Comparison of ENCODE assay signal across 9 cellular contexts in the genomic region with DNA sequence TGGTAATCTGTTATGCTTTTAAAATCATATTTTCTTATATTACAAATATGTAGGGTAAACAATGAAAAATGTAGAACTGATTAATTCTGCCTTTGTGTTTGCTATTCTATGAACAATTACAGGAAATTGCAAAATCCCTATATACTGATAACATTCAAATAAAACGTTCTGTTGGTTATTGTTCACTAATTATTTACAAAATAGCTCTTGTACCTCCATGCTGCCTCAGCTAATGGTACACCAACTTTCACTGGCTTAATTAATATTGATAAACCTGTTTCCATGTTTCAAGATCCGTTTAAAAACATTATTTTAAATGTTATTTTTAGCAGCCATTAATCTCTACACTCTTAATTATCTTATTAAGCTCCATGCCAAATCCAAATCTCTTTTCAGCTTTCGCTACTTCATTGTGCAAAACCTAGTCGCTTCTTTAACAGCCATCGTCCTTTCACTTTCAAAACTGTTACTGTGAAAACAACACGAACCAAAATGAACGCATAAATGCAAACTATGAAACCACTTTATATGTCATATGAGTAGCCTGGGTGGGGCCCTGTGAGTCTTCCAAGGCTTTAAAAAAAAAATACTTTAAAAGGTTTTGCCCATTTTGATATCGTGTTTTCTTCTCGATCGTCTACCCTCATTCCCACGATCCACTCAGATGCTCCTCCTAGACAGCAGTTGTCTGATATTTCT.
DNase-seq lines count a peak whose midpoint lies in the region; ATAC-seq and TF ChIP-seq lines count a peak whose summit lies in the region.
"Had no signal": no experiment of that assay in that cellular context is flagged by ENCODE, and none has a peak within 500 bp of the region (broad histone marks: within the 10 kb centered on the region; RNA-seq: fewer than 3 reads in every experiment).

No MANE protein-coding gene starts in this region.

- peaks cover 2% of the 10 kb centered on the region for H3K9me3 Mint-ChIP-seq in GM23338

- H3K4me3 ChIP-seq in thymus (ENCODE audit: low read length): peak overlapping the region; percentile 15
- H3K4me3 ChIP-seq in GM23338: no peak overlapping the region

- H3K9me3 ChIP-seq in thymus (ENCODE audit: control insufficient read depth): no peaks in the 10 kb centered on the region
- H3K9me3 ChIP-seq in T-helper 17 cell (ENCODE audit: control insufficient read depth, low read length, poor library complexity, severe bottlenecking): no peaks in the 10 kb centered on the region

- no peak overlapping the region for H3K27ac Mint-ChIP-seq in T-helper 17 cell
- no peak overlapping the region for H3K27ac Mint-ChIP-seq in GM23338

- H3K27me3 ChIP-seq in thymus (ENCODE audit: control insufficient read depth, insufficient read depth) (no peaks in the 10 kb centered on the region), GM23338 (ENCODE audit: insufficient read depth) (no peaks in the 10 kb centered on the region)

- H3F3A ChIP-seq in GM23338 (replicated peaks; ENCODE audit: low read depth): no peaks in the 10 kb centered on the region

- 90% methylated on average over 11 of the region's 11 CpGs for WGBS in thymus

- H3K27me3 Mint-ChIP-seq in T-helper 17 cell: no peaks in the 10 kb centered on the region
- peaks cover 2% of the 10 kb centered on the region for H3K27me3 Mint-ChIP-seq in GM23338 (ENCODE audit: insufficient read depth, low read depth, poor library complexity)

- H3K4me3 Mint-ChIP-seq in T-helper 17 cell (no peak overlapping the region), GM23338 (no peak overlapping the region)

- no peak for TF ChIP-seq CTCF in VCaP (conservative IDR thresholded peaks at IDR 0.05)
- TF ChIP-seq CTCF in GM23338 (conservative IDR thresholded peaks at IDR 0.05; ENCODE audit: low read depth in 2 of 2): no peak

- H3K79me2 ChIP-seq in GM23338 (replicated peaks; ENCODE audit: insufficient read depth): no peaks in the 10 kb centered on the region

- no peaks in the 10 kb centered on the region for H3K4me1 ChIP-seq in thymus (ENCODE audit: control insufficient read depth, insufficient read depth, low read length)
- no peaks in the 10 kb centered on the region for H3K4me1 ChIP-seq in GM23338 (ENCODE audit: insufficient read depth)

- no peaks in the 10 kb centered on the region for H3K4me1 Mint-ChIP-seq in T-helper 17 cell
- H3K4me1 Mint-ChIP-seq in GM23338: 0 out of 3 replicates have a peak, but pooled peaks cover 2% of the 10 kb centered on the region

- peak; percentile 2 for DNase-seq in NCI-H2196 (lab: John Stamatoyannopoulos, UW; ENCODE audit: unreplicated experiment)
- no peak for DNase-seq in NCI-H2196 treated with DMSO at 0.1 percent for 48 hours (lab: John Stamatoyannopoulos, UW; ENCODE audit: unreplicated experiment)
- peak; percentile 65 for DNase-seq in globus pallidus (ENCODE audit: low spot score)
- no peak for DNase-seq in T-helper 17 cell
- no peak for DNase-seq in GM23338 (ENCODE audit: low spot score)
- no peak for DNase-seq in NCI-H187 (lab: John Stamatoyannopoulos, UW)
- DNase-seq: stimulated activated CD4-positive, alpha-beta T cell treated with anti-CD3 and anti-CD28 coated beads, Interleukin-2, amount 100 ng/mL, for 24 hours had no signal

- H2AFZ ChIP-seq in GM23338: no peak overlapping the region

- no peaks in the 10 kb centered on the region for H3K36me3 Mint-ChIP-seq in T-helper 17 cell (ENCODE audit: low read depth)
- no peaks in the 10 kb centered on the region for H3K36me3 Mint-ChIP-seq in GM23338 (ENCODE audit: low read depth)

- no peaks in the 10 kb centered on the region for H3K36me3 ChIP-seq in thymus (ENCODE audit: control insufficient read depth, insufficient read depth)
- H3K36me3 ChIP-seq in GM23338 (ENCODE audit: insufficient read depth): no peaks in the 10 kb centered on the region

- ATAC-seq in T-helper 17 cell: no peak
- ATAC-seq in GM23338: no peak

- H4K20me1 ChIP-seq in GM23338 (replicated peaks; ENCODE audit: insufficient read depth): no peaks in the 10 kb centered on the region

- H3K9me2 ChIP-seq in GM23338 (ENCODE audit: insufficient read depth): no peaks in the 10 kb centered on the region

- peak overlapping the region; percentile 91 for H3K27ac ChIP-seq in VCaP
- no peak overlapping the region for H3K27ac ChIP-seq in thymus (ENCODE audit: low read depth)
- no peak overlapping the region for H3K27ac ChIP-seq in GM23338 (ENCODE audit: low read depth)

- H3K4me2 ChIP-seq in GM23338: no peak overlapping the region

TF ChIP-seq in GM23338, 12 proteins besides CTCF, POLR2A, EP300 and RAD21 (continues in another document):
- TF ChIP-seq, protein P1, sequence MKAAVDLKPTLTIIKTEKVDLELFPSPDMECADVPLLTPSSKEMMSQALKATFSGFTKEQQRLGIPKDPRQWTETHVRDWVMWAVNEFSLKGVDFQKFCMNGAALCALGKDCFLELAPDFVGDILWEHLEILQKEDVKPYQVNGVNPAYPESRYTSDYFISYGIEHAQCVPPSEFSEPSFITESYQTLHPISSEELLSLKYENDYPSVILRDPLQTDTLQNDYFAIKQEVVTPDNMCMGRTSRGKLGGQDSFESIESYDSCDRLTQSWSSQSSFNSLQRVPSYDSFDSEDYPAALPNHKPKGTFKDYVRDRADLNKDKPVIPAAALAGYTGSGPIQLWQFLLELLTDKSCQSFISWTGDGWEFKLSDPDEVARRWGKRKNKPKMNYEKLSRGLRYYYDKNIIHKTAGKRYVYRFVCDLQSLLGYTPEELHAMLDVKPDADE (IDR thresholded peaks at IDR 0.05): no peak
- TF ChIP-seq REST (IDR thresholded peaks at IDR 0.05; ENCODE audit: unreplicated experiment): no peak
- TF ChIP-seq EZH2phosphoT487 (IDR thresholded peaks at IDR 0.05; ENCODE audit: unreplicated experiment): no peak
- no peak for TF ChIP-seq JUNB (IDR thresholded peaks at IDR 0.05; ENCODE audit: unreplicated experiment)
- no peak for TF ChIP-seq CREB1 (CRISPR knock-in tag; IDR thresholded peaks at IDR 0.05; ENCODE audit: low read depth)
- TF ChIP-seq STAT1 (IDR thresholded peaks at IDR 0.05; ENCODE audit: unreplicated experiment): no peak
- TF ChIP-seq EZH2 (IDR thresholded peaks at IDR 0.05; ENCODE audit: low read depth, unreplicated experiment): no peak
- no peak for TF ChIP-seq NANOG (IDR thresholded peaks at IDR 0.05; ENCODE audit: borderline replicate concordance)
- TF ChIP-seq ZNF331 (CRISPR knock-in tag; IDR thresholded peaks at IDR 0.05; ENCODE audit: low read depth): no peak

Comparison
In these comparisons a context has a peak if more than half of its experiments do, and no peak if none do; other contexts are left out.
1. DNase-seq: peak in NCI-H2196 (single experiment) and globus pallidus (single experiment); none in NCI-H2196 treated with DMSO at 0.1 percent for 48 hours (single experiment), T-helper 17 cell (0 of 3), GM23338 (single experiment) and NCI-H187 (0 of 2).